Comparison of ENCODE assay signal across 15 cellular contexts in genomic region chr13:86757236-86757978, GRCh38.
DNase-seq lines count a peak whose midpoint lies in the region; ATAC-seq, FAIRE-seq and TF ChIP-seq lines count a peak whose summit lies in the region.
"Had no signal": no experiment of that assay in that cellular context is flagged by ENCODE, and none has a peak within 500 bp of the region (broad histone marks: within the 10 kb centered on the region; RNA-seq: fewer than 3 reads in every experiment).

No MANE protein-coding gene starts in this region.

- no peaks in the 10 kb centered on the region for H3K9me3 ChIP-seq in effector memory CD4-positive, alpha-beta T cell (ENCODE audit: control insufficient read depth, low read length)
- H3K9me3 ChIP-seq: BE2C, psoas muscle had no signal

- no peaks in the 10 kb centered on the region for H3K4me1 Mint-ChIP-seq in stimulated activated naive CD8-positive, alpha-beta T cell treated with anti-CD3 and anti-CD28 coated beads, Interleukin-15, Interleukin-2, amounts not matched to agents 100 ng/mL and 50 ng/mL, for 24 hours (ENCODE audit: low read depth)
- H3K4me1 Mint-ChIP-seq: brain had no signal

- peak overlapping the region; percentile 29 for H3K27ac ChIP-seq in effector memory CD4-positive, alpha-beta T cell (ENCODE audit: insufficient read depth, low read length, poor library complexity, severe bottlenecking)
- no peak overlapping the region for H3K27ac ChIP-seq in brain microvascular endothelial cell
- H3K27ac ChIP-seq: GM23248, psoas muscle had no signal

- H3K27ac Mint-ChIP-seq in stimulated activated naive CD8-positive, alpha-beta T cell treated with anti-CD3 and anti-CD28 coated beads, Interleukin-15, Interleukin-2, amounts not matched to agents 100 ng/mL and 50 ng/mL, for 24 hours = no peak overlapping the region
- H3K27ac Mint-ChIP-seq: brain had no signal

- DNase-seq in stimulated activated naive CD8-positive, alpha-beta T cell treated with anti-CD3 and anti-CD28 coated beads, Interleukin-15, Interleukin-2, amounts not matched to agents 100 U/mL and 50 U/mL, for 24 hours = no peak
- DNase-seq in T-helper 22 cell (ENCODE audit: low read depth) (peak; percentile 3), urothelium cell line (ENCODE audit: low spot score) (peak; percentile 67), brain microvascular endothelial cell (no peak), NOMO-1 treated with dmso at 0.1 percent for 144 hours (lab: John Stamatoyannopoulos, UW; ENCODE audit: unreplicated experiment) (no peak)
- peak; percentile 17 to 31 (median 23) for DNase-seq in effector memory CD4-positive, alpha-beta T cell
- DNase-seq: BE2C, GM23248, NCI-H146, NCI-H526 treated with DMSO at 0.1 percent for 48 hours, psoas muscle had no signal

- no peaks in the 10 kb centered on the region for H3K27me3 Mint-ChIP-seq in stimulated activated naive CD8-positive, alpha-beta T cell treated with anti-CD3 and anti-CD28 coated beads, Interleukin-15, Interleukin-2, amounts not matched to agents 100 ng/mL and 50 ng/mL, for 24 hours
- H3K27me3 Mint-ChIP-seq: brain had no signal

- H3K4me3 ChIP-seq in effector memory CD4-positive, alpha-beta T cell (ENCODE audit: insufficient read depth, low read depth, low read length, poor library complexity, severe bottlenecking) = no peak overlapping the region
- no peak overlapping the region for H3K4me3 ChIP-seq in brain microvascular endothelial cell (ENCODE audit: low read depth, low read length)
- H3K4me3 ChIP-seq: GM23248, psoas muscle had no signal

- in situ Hi-C loops in brain microvascular endothelial cell (cut with HindIII; ENCODE audit: low pct_ligation_motif_present, low sequenced_read_pairs) = no loop called here

- no peak for FAIRE-seq in urothelium cell line (lab: Jason Lieb, UNC)
- FAIRE-seq: endometrium had no signal

- peaks cover 2% of the 10 kb centered on the region for H3K9me3 Mint-ChIP-seq in stimulated activated naive CD8-positive, alpha-beta T cell treated with anti-CD3 and anti-CD28 coated beads, Interleukin-15, Interleukin-2, amounts not matched to agents 100 ng/mL and 50 ng/mL, for 24 hours

- no peak for ATAC-seq in stimulated activated naive CD8-positive, alpha-beta T cell treated with anti-CD3 and anti-CD28 coated beads, Interleukin-15, Interleukin-2, amounts not matched to agents 100 U/mL and 50 U/mL, for 24 hours
- ATAC-seq in GM18519 (IDR thresholded peaks at IDR 0.05; ENCODE audit: low FRiP score, unreplicated experiment) = no peak
- ATAC-seq: psoas muscle had no signal

- TF ChIP-seq CTCF in brain microvascular endothelial cell (IDR thresholded peaks at IDR 0.05; ENCODE audit: low read depth, low read length, missing control alignments) = no peak

- no peaks in the 10 kb centered on the region for H3K36me3 Mint-ChIP-seq in stimulated activated naive CD8-positive, alpha-beta T cell treated with anti-CD3 and anti-CD28 coated beads, Interleukin-15, Interleukin-2, amounts not matched to agents 100 ng/mL and 50 ng/mL, for 24 hours (ENCODE audit: low read depth)
- H3K36me3 Mint-ChIP-seq: brain had no signal

- no peaks in the 10 kb centered on the region for H3K4me1 ChIP-seq in effector memory CD4-positive, alpha-beta T cell (ENCODE audit: control insufficient read depth, insufficient read depth, low read length, poor library complexity, severe bottlenecking)
- H3K4me1 ChIP-seq: BE2C, psoas muscle had no signal

- no peaks in the 10 kb centered on the region for H3K27me3 ChIP-seq in effector memory CD4-positive, alpha-beta T cell (replicated peaks; ENCODE audit: control insufficient read depth, insufficient read depth, low read length, poor library complexity, severe bottlenecking)
- no peaks in the 10 kb centered on the region for H3K27me3 ChIP-seq in brain microvascular endothelial cell (replicated peaks)
- H3K27me3 ChIP-seq: BE2C had no signal

- no peaks in the 10 kb centered on the region for H3K36me3 ChIP-seq in effector memory CD4-positive, alpha-beta T cell (ENCODE audit: control insufficient read depth, insufficient read depth, low read length)
- H3K36me3 ChIP-seq in brain microvascular endothelial cell (replicated peaks) = no peaks in the 10 kb centered on the region
- H3K36me3 ChIP-seq: BE2C had no signal

- peak overlapping the region; percentile 1 for H3K4me3 Mint-ChIP-seq in stimulated activated naive CD8-positive, alpha-beta T cell treated with anti-CD3 and anti-CD28 coated beads, Interleukin-15, Interleukin-2, amounts not matched to agents 100 ng/mL and 50 ng/mL, for 24 hours
- H3K4me3 Mint-ChIP-seq: brain had no signal

Comparison
In these comparisons a context has a peak if more than half of its experiments do, and no peak if none do; other contexts are left out.
1. DNase-seq: peak in T-helper 22 cell (single experiment), effector memory CD4-positive, alpha-beta T cell (3 of 3) and urothelium cell line (single experiment); none in stimulated activated naive CD8-positive, alpha-beta T cell treated with anti-CD3 and anti-CD28 coated beads, Interleukin-15, Interleukin-2, amounts not matched to agents 100 U/mL and 50 U/mL, for 24 hours (single experiment), brain microvascular endothelial cell (single experiment) and NOMO-1 treated with dmso at 0.1 percent for 144 hours (single experiment).